ENCODE assay signal across 10 cellular contexts in genomic region chr2:147689510-147689909, GRCh38.
DNase-seq lines count a peak whose midpoint lies in the region; ATAC-seq lines count a peak whose summit lies in the region.
"Had no signal": no experiment of that assay in that cellular context is flagged by ENCODE, and none has a peak within 500 bp of the region (broad histone marks: within the 10 kb centered on the region; RNA-seq: fewer than 3 reads in every experiment).

No MANE protein-coding gene starts in this region.

- ATAC-seq in GM18502 (IDR thresholded peaks at IDR 0.05; ENCODE audit: poor library complexity, unreplicated experiment) (peak; percentile 100), GM21526 (IDR thresholded peaks at IDR 0.05; ENCODE audit: low FRiP score, unreplicated experiment) (peak; percentile 100), HG03439 (IDR thresholded peaks at IDR 0.05; ENCODE audit: unreplicated experiment) (peak; percentile 100), esophagus mucosa (peak; percentile 29)
- no peak for ATAC-seq in activated CD4-positive, CD25-positive, alpha-beta regulatory T cell treated with anti-CD3 and anti-CD28 coated beads, Interleukin-2, amount 50 U/mL, for 24 hours

- no peak for DNase-seq in activated CD4-positive, alpha-beta T cell treated with anti-CD3 and anti-CD28 coated beads for 1 hour
- DNase-seq in activated CD4-positive, alpha-beta T cell treated with anti-CD3 and anti-CD28 coated beads, Interleukin-2, amount 50 U/mL, for 1 hour: no peak
- DNase-seq in activated CD8-positive, alpha-beta memory T cell treated with anti-CD3 and anti-CD28 coated beads for 24 hours: no peak
- DNase-seq: foreskin fibroblast, sigmoid colon had no signal

Comparison
In these comparisons a context has a peak if more than half of its experiments do, and no peak if none do; other contexts are left out.
1. ATAC-seq: peak in GM18502 (single experiment), GM21526 (single experiment), HG03439 (single experiment) and esophagus mucosa (single experiment); none in activated CD4-positive, CD25-positive, alpha-beta regulatory T cell treated with anti-CD3 and anti-CD28 coated beads, Interleukin-2, amount 50 U/mL, for 24 hours (0 of 2).